8 cellular contexts compared by ENCODE assay signal in the genomic region with DNA sequence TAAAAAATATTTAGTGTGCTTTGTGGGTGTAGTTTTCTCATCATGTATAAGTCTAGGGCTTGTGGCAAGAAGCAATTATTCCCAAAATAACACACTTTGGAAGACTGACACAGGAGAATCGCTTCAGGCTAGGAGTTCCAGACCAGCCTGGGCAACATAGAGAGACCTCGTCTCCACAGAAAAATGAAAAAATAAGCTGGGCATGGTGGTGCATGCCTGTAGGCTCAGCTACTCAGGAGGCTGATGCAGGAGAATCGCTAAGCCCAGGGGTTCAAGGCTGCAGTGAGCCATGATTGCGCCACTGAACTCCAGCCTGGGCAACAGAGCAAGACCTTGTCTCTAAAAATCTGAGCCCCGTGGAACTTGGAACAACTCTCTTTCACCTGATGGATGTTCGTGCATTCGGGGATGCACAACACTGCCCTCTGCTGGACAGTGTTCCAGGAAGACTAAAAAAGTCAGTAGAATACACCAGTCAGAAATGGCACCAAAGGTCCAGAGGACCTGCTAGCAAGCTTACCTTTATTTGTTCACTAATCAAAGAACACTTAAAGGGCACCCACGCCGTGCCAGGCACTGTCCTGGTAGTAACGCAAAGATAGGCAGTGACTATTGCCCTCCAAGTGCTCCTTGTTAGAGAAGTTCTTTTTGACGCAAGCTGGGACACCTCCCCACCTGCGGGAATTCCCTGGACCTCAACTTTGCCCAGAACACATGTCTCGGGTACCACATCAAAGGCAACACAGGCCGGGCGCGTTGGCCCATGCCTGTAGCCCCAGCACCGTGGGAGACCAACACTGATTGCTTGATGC.
DNase-seq lines count a peak whose midpoint lies in the region; ATAC-seq and TF ChIP-seq lines count a peak whose summit lies in the region.

No MANE protein-coding gene starts in this region.

- peaks cover 48% of the 10 kb centered on the region for H3K27me3 ChIP-seq in PC-9 (ENCODE audit: insufficient read depth, low read depth)
- no peaks in the 10 kb centered on the region for H3K27me3 ChIP-seq in cardiac muscle cell

- TF ChIP-seq CTCF in PC-9 (conservative IDR thresholded peaks at IDR 0.05), result peak; percentile 82
- TF ChIP-seq CTCF in cardiac muscle cell (IDR thresholded peaks at IDR 0.05; ENCODE audit: low read depth, low read length), result peak; percentile 63

- H3K27ac Mint-ChIP-seq in activated naive CD4-positive, alpha-beta T cell treated with anti-CD3 and anti-CD28 coated beads for 36 hours, result no peak overlapping the region

- DNase-seq in ELR (ENCODE audit: low read depth), result peak; percentile 32
- peak; percentile 88 for DNase-seq in HT-29 (ENCODE audit: low spot score)
- peak in 1 of 2 experiments; percentile 40 for DNase-seq in PC-9
- DNase-seq in activated naive CD4-positive, alpha-beta T cell treated with anti-CD3 and anti-CD28 coated beads for 36 hours, result peak; percentile 77
- DNase-seq in cardiac muscle cell (ENCODE audit: low read depth in 1 of 2, low spot score in 1 of 2), result peak; percentile 63 to 79
- DNase-seq in putamen (ENCODE audit: low spot score), result peak; percentile 57

- BruUV-seq in PC-9 (replicated peaks; lab: Mats Ljungman, UMichigan), result no TSS peak

- ATAC-seq in GM19452 (IDR thresholded peaks at IDR 0.05; ENCODE audit: unreplicated experiment) (no peak), GM21528 (IDR thresholded peaks at IDR 0.05; ENCODE audit: low FRiP score, unreplicated experiment) (no peak)

- H2AFZ ChIP-seq in PC-9, result no peak overlapping the region

- H3K9me3 ChIP-seq in PC-9 (ENCODE audit: insufficient read depth, low read depth) (no peaks in the 10 kb centered on the region), cardiac muscle cell (ENCODE audit: low read depth) (no peaks in the 10 kb centered on the region)

- POLR2A ChIA-PET in PC-9 (lab: Charles Lee; ENCODE audit: unreplicated experiment), result no interaction called here

- no peaks in the 10 kb centered on the region for H3K36me3 Mint-ChIP-seq in activated naive CD4-positive, alpha-beta T cell treated with anti-CD3 and anti-CD28 coated beads for 36 hours (ENCODE audit: low read depth)

- H3K4me2 ChIP-seq in PC-9, result no peak overlapping the region

- no peaks in the 10 kb centered on the region for H4K20me1 ChIP-seq in PC-9 (ENCODE audit: insufficient read depth)

- no peaks in the 10 kb centered on the region for H3K4me1 Mint-ChIP-seq in activated naive CD4-positive, alpha-beta T cell treated with anti-CD3 and anti-CD28 coated beads for 36 hours (ENCODE audit: low read depth)

- H3K9me2 ChIP-seq in PC-9 (ENCODE audit: insufficient read depth), result no peaks in the 10 kb centered on the region

- H3K4me3 ChIP-seq in PC-9, result no peak overlapping the region
- H3K4me3 ChIP-seq in cardiac muscle cell, result no peak overlapping the region

- H3K4me3 Mint-ChIP-seq in activated naive CD4-positive, alpha-beta T cell treated with anti-CD3 and anti-CD28 coated beads for 36 hours, result no peak overlapping the region

- intact Hi-C loops in PC-9 (cut with micrococcal nuclease; ENCODE audit: unreplicated experiment), result no loop called here
- intact Hi-C loops in activated naive CD4-positive, alpha-beta T cell treated with anti-CD3 and anti-CD28 coated beads for 36 hours (cut with micrococcal nuclease), result loop anchor here (5.0 to 10.0 kb wide), 2 partner anchors 309 to 742 kb away; no protein-coding TSS in a partner anchor

- H3K4me1 ChIP-seq in PC-9 (replicated peaks; ENCODE audit: insufficient read depth) (no peaks in the 10 kb centered on the region), cardiac muscle cell (ENCODE audit: low read depth) (no peaks in the 10 kb centered on the region)

- H3K79me2 ChIP-seq in PC-9 (ENCODE audit: low read depth), result no peaks in the 10 kb centered on the region

- CTCF ChIA-PET in PC-9 (lab: Charles Lee), result interaction anchor here (0.5 to 0.6 kb wide), 2 partner anchors 10 to 220 kb away, joined by 3 read pairs; no protein-coding TSS in a partner anchor
- CTCF ChIA-PET in activated naive CD4-positive, alpha-beta T cell treated with anti-CD3 and anti-CD28 coated beads for 36 hours (lab: Charles Lee), result interaction anchor here (0.6 to 1.5 kb wide), 9 partner anchors 10 to 742 kb away, joined by 3 to 6 read pairs (median 3); no protein-coding TSS in a partner anchor

- H3K27ac ChIP-seq in PC-9 (no peak overlapping the region), cardiac muscle cell (no peak overlapping the region)

- H3F3A ChIP-seq in PC-9 (ENCODE audit: insufficient read depth, low read depth), result no peaks in the 10 kb centered on the region

- H3K36me3 ChIP-seq in PC-9 (ENCODE audit: low read depth), result no peaks in the 10 kb centered on the region
- no peaks in the 10 kb centered on the region for H3K36me3 ChIP-seq in cardiac muscle cell

- H3K27me3 Mint-ChIP-seq in activated naive CD4-positive, alpha-beta T cell treated with anti-CD3 and anti-CD28 coated beads for 36 hours (ENCODE audit: low read depth), result no peaks in the 10 kb centered on the region

- peaks cover 13% of the 10 kb centered on the region for H3K9me3 Mint-ChIP-seq in activated naive CD4-positive, alpha-beta T cell treated with anti-CD3 and anti-CD28 coated beads for 36 hours
